ENCODE assay signal across 8 cellular contexts in the genomic region with DNA sequence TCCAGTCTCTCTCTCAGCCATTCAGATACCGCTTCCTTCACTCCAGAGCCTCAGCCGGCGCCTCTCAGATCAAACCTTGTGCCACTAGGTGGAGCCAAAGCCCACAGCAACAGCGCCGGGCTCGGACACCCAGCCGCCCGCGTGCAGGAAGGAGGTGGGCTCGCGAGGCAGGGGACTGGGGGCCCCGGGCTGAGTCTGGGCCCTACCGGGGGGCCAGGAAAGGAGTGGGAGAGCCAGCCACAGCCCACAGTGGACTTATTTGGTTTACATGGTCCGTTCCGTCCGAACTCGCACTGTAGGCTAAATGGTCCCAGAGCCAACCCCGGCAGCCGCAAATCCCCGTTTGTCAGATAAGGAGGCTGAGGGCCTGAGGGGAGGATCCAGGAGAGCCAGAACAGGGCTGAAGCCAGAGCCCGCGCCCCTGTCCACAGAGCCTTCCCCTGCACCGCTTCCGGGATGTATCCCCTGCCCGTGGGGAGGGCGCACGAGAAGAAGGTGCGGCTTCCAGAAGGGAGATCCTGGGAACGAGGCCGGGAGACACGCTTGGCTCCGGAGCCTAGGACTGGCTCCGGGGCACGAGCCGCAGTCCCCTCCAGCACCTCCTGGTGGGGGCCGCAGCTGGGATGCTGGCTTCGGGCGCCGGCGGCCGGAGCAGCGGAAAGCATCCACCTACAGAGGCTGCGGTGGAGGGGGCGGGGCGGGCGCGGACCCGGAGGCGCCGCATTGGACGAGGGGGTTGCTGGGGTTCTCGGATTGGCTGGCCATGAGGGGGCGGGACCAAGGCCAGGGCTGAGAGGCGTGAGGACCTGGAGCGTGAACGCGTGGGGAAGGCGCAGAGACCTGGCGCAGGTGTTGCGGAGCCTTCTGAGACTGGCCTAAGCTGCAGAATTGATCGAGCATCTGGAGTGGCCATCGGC. TPM values are rescaled to one million over a fixed set of nuclear protein-coding genes. Genes with fewer than 3 reads are reported as not detected.
DNase-seq lines count a peak whose midpoint lies in the region; ATAC-seq and TF ChIP-seq lines count a peak whose summit lies in the region.

No MANE protein-coding gene starts in this region.

- peak overlapping the region; percentile 19 for H3K9ac ChIP-seq in parathyroid adenoma

- peak overlapping the region; percentile 97 for H3K4me2 ChIP-seq in parathyroid adenoma (ENCODE audit: low read length)

- H3K4me1 ChIP-seq in parathyroid adenoma = no peaks in the 10 kb centered on the region
- H3K4me1 ChIP-seq in tibial artery = peaks cover 0 to 19% (median 12%) of the 10 kb centered on the region in 4 donors

- TF ChIP-seq CTCF in GM12864 (IDR thresholded peaks at IDR 0.05; ENCODE audit: low read depth, low read length, missing control alignments) (peak; percentile 82), parathyroid adenoma (IDR thresholded peaks at IDR 0.05) (peak; percentile 72), tibial artery (IDR thresholded peaks at IDR 0.05) (peak; percentile 85 to 87)

- no peaks in the 10 kb centered on the region for H3K27me3 ChIP-seq in parathyroid adenoma (ENCODE audit: control insufficient read depth, insufficient read depth, low read length)
- peaks cover 0 to 43% of the 10 kb centered on the region in 2 donors for H3K27me3 ChIP-seq in tibial artery

- no peaks in the 10 kb centered on the region for H3K9me3 Mint-ChIP-seq in activated naive CD4-positive, alpha-beta T cell treated with anti-CD3 and anti-CD28 coated beads, Interleukin-2, amount 50 U/mL, for 72 hours

- H3K79me2 ChIP-seq in parathyroid adenoma = no peaks in the 10 kb centered on the region

- no peaks in the 10 kb centered on the region for H3K36me3 Mint-ChIP-seq in activated naive CD4-positive, alpha-beta T cell treated with anti-CD3 and anti-CD28 coated beads, Interleukin-2, amount 50 U/mL, for 72 hours

- no peak overlapping the region for H3K27ac ChIP-seq in parathyroid adenoma
- peak overlapping the region in 1 of 2 donors; percentile 8 for H3K27ac ChIP-seq in tibial artery

- peak overlapping the region; percentile 70 for H3K4me3 ChIP-seq in GM12864 (ENCODE audit: low read depth, low read length)
- H3K4me3 ChIP-seq in parathyroid adenoma (ENCODE audit: low read depth, low read length) = peak overlapping the region; percentile 56
- peak overlapping the region; percentile 56 to 58 for H3K4me3 ChIP-seq in tibial artery

- peak overlapping the region; percentile 87 for H2AFZ ChIP-seq in parathyroid adenoma

- peak overlapping the region in 1 of 2 donors; percentile 32 for H3K27ac Mint-ChIP-seq in activated naive CD4-positive, alpha-beta T cell treated with anti-CD3 and anti-CD28 coated beads, Interleukin-2, amount 50 U/mL, for 72 hours

- ATAC-seq in HG02642 (IDR thresholded peaks at IDR 0.05; ENCODE audit: poor library complexity, unreplicated experiment) (peak; percentile 79), SK-N-SH treated with all-trans-retinoic acid at 6 μM for 48 hours (peak; percentile 97), Right ventricle myocardium superior (ENCODE audit: poor library complexity) (peak; percentile 99)
- peak; percentile 91 for ATAC-seq in activated naive CD4-positive, alpha-beta T cell treated with anti-CD3 and anti-CD28 coated beads, Interleukin-2, amount 50 U/mL, for 72 hours

- intact Hi-C loops in Right ventricle myocardium superior (cut with DNase I) = no loop called here
- intact Hi-C loops in tibial artery (cut with DNase I; ENCODE audit: low total_unique reads) = loop anchor here (5.0 kb wide), 1 partner anchor 258 kb away; no protein-coding TSS in a partner anchor

- H3K36me3 ChIP-seq in parathyroid adenoma (ENCODE audit: control insufficient read depth, insufficient read depth, low read length) (no peaks in the 10 kb centered on the region), tibial artery (no peaks in the 10 kb centered on the region)

- no peaks in the 10 kb centered on the region for H3K9me3 ChIP-seq in parathyroid adenoma (ENCODE audit: control insufficient read depth, low read length)
- H3K9me3 ChIP-seq in tibial artery = no peaks in the 10 kb centered on the region

- peak; percentile 78 for DNase-seq in GM12864 (ENCODE audit: low read depth)
- peak; percentile 76 for DNase-seq in NCI-H1105 (lab: John Stamatoyannopoulos, UW)
- DNase-seq in activated naive CD4-positive, alpha-beta T cell treated with anti-CD3 and anti-CD28 coated beads, Interleukin-2, amount 50 U/mL, for 72 hours (ENCODE audit: low spot score in 2 of 2) = peak; percentile 91 to 95
- DNase-seq in Right ventricle myocardium superior = peak; percentile 95
- DNase-seq in tibial artery = peak; percentile 92 to 94

TF ChIP-seq in SK-N-SH treated with all-trans-retinoic acid at 6 μM for 48 hours, 23 proteins besides CTCF, POLR2A, EP300 and RAD21 (continues in another document):
- TF ChIP-seq POU6F1 (CRISPR knock-in tag; IDR thresholded peaks at IDR 0.05; ENCODE audit: borderline replicate concordance, low read depth) (no peak), GLIS3 (CRISPR knock-in tag; IDR thresholded peaks at IDR 0.05) (no peak), PPARA (CRISPR knock-in tag; IDR thresholded peaks at IDR 0.05; ENCODE audit: borderline replicate concordance) (no peak), CSDC2 (CRISPR knock-in tag; IDR thresholded peaks at IDR 0.05) (no peak), ZC3H10 (CRISPR knock-in tag; IDR thresholded peaks at IDR 0.05) (no peak), ZNF8 (CRISPR knock-in tag; IDR thresholded peaks at IDR 0.05) (no peak), BACH2 (CRISPR knock-in tag; IDR thresholded peaks at IDR 0.05; ENCODE audit: borderline replicate concordance) (no peak), ZNF565 (CRISPR knock-in tag; conservative IDR thresholded peaks at IDR 0.05; ENCODE audit: low read depth) (no peak), ZNF70 (CRISPR knock-in tag; IDR thresholded peaks at IDR 0.05) (no peak), ZFP3 (CRISPR knock-in tag; IDR thresholded peaks at IDR 0.05) (no peak), RARB (CRISPR knock-in tag; IDR thresholded peaks at IDR 0.05) (no peak), ISL1 (CRISPR knock-in tag; IDR thresholded peaks at IDR 0.05) (no peak), OSR1 (CRISPR knock-in tag; IDR thresholded peaks at IDR 0.05) (no peak), ARNTL (CRISPR knock-in tag; IDR thresholded peaks at IDR 0.05; ENCODE audit: borderline replicate concordance, low read depth) (no peak), SNAI2 (CRISPR knock-in tag; IDR thresholded peaks at IDR 0.05) (no peak), ESRRG (CRISPR knock-in tag; IDR thresholded peaks at IDR 0.05) (no peak)
- TF ChIP-seq, protein P1, sequence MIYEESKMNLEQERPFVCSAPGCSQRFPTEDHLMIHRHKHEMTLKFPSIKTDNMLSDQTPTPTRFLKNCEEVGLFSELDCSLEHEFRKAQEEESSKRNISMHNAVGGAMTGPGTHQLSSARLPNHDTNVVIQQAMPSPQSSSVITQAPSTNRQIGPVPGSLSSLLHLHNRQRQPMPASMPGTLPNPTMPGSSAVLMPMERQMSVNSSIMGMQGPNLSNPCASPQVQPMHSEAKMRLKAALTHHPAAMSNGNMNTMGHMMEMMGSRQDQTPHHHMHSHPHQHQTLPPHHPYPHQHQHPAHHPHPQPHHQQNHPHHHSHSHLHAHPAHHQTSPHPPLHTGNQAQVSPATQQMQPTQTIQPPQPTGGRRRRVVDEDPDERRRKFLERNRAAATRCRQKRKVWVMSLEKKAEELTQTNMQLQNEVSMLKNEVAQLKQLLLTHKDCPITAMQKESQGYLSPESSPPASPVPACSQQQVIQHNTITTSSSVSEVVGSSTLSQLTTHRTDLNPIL (CRISPR knock-in tag; IDR thresholded peaks at IDR 0.05; ENCODE audit: low read depth) = no peak
- TF ChIP-seq, protein P2, sequence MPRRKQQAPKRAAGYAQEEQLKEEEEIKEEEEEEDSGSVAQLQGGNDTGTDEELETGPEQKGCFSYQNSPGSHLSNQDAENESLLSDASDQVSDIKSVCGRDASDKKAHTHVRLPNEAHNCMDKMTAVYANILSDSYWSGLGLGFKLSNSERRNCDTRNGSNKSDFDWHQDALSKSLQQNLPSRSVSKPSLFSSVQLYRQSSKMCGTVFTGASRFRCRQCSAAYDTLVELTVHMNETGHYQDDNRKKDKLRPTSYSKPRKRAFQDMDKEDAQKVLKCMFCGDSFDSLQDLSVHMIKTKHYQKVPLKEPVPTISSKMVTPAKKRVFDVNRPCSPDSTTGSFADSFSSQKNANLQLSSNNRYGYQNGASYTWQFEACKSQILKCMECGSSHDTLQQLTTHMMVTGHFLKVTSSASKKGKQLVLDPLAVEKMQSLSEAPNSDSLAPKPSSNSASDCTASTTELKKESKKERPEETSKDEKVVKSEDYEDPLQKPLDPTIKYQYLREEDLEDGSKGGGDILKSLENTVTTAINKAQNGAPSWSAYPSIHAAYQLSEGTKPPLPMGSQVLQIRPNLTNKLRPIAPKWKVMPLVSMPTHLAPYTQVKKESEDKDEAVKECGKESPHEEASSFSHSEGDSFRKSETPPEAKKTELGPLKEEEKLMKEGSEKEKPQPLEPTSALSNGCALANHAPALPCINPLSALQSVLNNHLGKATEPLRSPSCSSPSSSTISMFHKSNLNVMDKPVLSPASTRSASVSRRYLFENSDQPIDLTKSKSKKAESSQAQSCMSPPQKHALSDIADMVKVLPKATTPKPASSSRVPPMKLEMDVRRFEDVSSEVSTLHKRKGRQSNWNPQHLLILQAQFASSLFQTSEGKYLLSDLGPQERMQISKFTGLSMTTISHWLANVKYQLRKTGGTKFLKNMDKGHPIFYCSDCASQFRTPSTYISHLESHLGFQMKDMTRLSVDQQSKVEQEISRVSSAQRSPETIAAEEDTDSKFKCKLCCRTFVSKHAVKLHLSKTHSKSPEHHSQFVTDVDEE (CRISPR knock-in tag; IDR thresholded peaks at IDR 0.05) = no peak

RNA-seq across cellular contexts. Expression of gene CYP11A1, which starts 6.5 kb away (rescaled TPM):
- total RNA-seq in activated naive CD4-positive, alpha-beta T cell treated with anti-CD3 and anti-CD28 coated beads, Interleukin-2, amount 50 U/mL, for 72 hours = under 1 TPM in 1 of 2 donors, not detected in 1; 0.59 TPM
- 0.51 TPM for total RNA-seq in Right ventricle myocardium superior

RNA-seq across cellular contexts. Expression of gene SEMA7A, which starts 59.8 kb away (rescaled TPM):
- total RNA-seq in activated naive CD4-positive, alpha-beta T cell treated with anti-CD3 and anti-CD28 coated beads, Interleukin-2, amount 50 U/mL, for 72 hours = 10 to 100 TPM; 47.8 to 53.6 TPM
- total RNA-seq in Right ventricle myocardium superior = 1.2 TPM

Comparison
In these comparisons a context has a peak if more than half of its experiments do, and no peak if none do; other contexts are left out.
1. RNA of gene SEMA7A, which starts 59.8 kb away (total RNA-seq): 47.8 to 53.6 TPM in activated naive CD4-positive, alpha-beta T cell treated with anti-CD3 and anti-CD28 coated beads, Interleukin-2, amount 50 U/mL, for 72 hours; 1.2 TPM in Right ventricle myocardium superior (single experiment); every median in the first group is over 10 times any median in the second.
2. Peak in every context shown above with its lines, with median percentiles within 50 percentile points of each other: DNase-seq, H3K4me3 ChIP-seq, CTCF ChIP-seq and ATAC-seq.